In the genomic region with DNA sequence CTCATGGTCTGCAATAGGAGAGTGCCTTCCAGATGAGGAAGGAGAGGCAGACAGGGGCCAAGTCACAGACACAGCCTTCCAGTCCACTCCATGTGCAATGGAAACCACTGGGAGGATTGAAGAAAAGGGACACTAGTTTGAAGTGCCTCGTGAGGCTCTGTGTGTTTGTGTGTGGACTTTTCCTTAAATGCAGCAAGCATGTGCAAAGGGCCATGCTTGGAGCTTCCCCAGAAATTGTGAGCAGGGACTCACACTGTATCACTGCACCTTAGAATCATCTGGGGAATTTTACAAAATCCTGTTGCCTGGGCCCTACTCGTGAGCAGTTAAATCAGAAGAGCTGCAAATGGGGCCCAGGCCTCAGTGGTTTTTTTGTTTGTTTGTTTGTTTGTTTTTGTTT, we compare ENCODE assay signal across 12 cellular contexts.
"Had no signal": no experiment of that assay in that cellular context is flagged by ENCODE, and none has a peak within 500 bp of the region (broad histone marks: within the 10 kb centered on the region; RNA-seq: fewer than 3 reads in every experiment).

No MANE protein-coding gene starts in this region.

- H3K4me3 ChIP-seq: coronary artery, dorsolateral prefrontal cortex, esophagus squamous epithelium, gastrocnemius medialis, heart right ventricle, left lung, lower lobe of right lung, mucosa of descending colon had no signal

- DNase-seq: effector CD4-positive, alpha-beta T cell; esophagus squamous epithelium had no signal

- H3K27ac Mint-ChIP-seq: mesothelial cell of epicardium had no signal

- H3K4me1 Mint-ChIP-seq: mesothelial cell of epicardium, naive B cell had no signal

- H3K36me3 ChIP-seq: esophagus squamous epithelium, gastrocnemius medialis, heart right ventricle, left lung, lower lobe of right lung had no signal

- H3K9me3 Mint-ChIP-seq: mesothelial cell of epicardium, naive B cell had no signal

- FAIRE-seq: colon had no signal

- H3K4me3 Mint-ChIP-seq: mesothelial cell of epicardium, naive B cell had no signal

- H3K36me3 Mint-ChIP-seq: mesothelial cell of epicardium, naive B cell had no signal

- H3K27me3 ChIP-seq: gastrocnemius medialis, left lung had no signal
